Comparison of ENCODE assay signal across 12 cellular contexts in genomic region chr17:41773731-41774193, GRCh38. TPM values are rescaled to one million over a fixed set of nuclear protein-coding genes. Genes with fewer than 3 reads are reported as not detected.
DNase-seq lines count a peak whose midpoint lies in the region; ATAC-seq and TF ChIP-seq lines count a peak whose summit lies in the region.
"Had no signal": no experiment of that assay in that cellular context is flagged by ENCODE, and none has a peak within 500 bp of the region (broad histone marks: within the 10 kb centered on the region; RNA-seq: fewer than 3 reads in every experiment).

No MANE protein-coding gene starts in this region.

- 45% methylated on average over 8 of the region's 8 CpGs for WGBS in hepatocyte (ENCODE audit: low lambda C conversion rate, missing lambda C conversion rate)
- no CpG with 5 or more reads among the region's 8 CpGs for WGBS in trophoblast cell (ENCODE audit: extremely low coverage, insufficient coverage, insufficient read length)

- peak overlapping the region; percentile 88 for H3K27ac ChIP-seq in C4-2B
- peak overlapping the region; percentile 98 for H3K27ac ChIP-seq in hepatocyte
- peak overlapping the region; percentile 85 for H3K27ac ChIP-seq in trophoblast cell (ENCODE audit: low read depth, low read length)

- H2AK5ac ChIP-seq in trophoblast cell (ENCODE audit: low read length), result peak overlapping the region; percentile 14

- H4K12ac ChIP-seq in trophoblast cell (ENCODE audit: low read depth, low read length), result no peak overlapping the region

- no peaks in the 10 kb centered on the region for H3K9me3 Mint-ChIP-seq in WTC11
- no peaks in the 10 kb centered on the region for H3K9me3 Mint-ChIP-seq in T-cell
- H3K9me3 Mint-ChIP-seq: activated naive CD8-positive, alpha-beta T cell treated with anti-CD3 and anti-CD28 coated beads for 36 hours had no signal

- H3K4me3 Mint-ChIP-seq in WTC11 (no peak overlapping the region), T-cell (no peak overlapping the region)
- H3K4me3 Mint-ChIP-seq: activated naive CD8-positive, alpha-beta T cell treated with anti-CD3 and anti-CD28 coated beads for 36 hours had no signal

- H3K27ac Mint-ChIP-seq in WTC11 (peak overlapping the region; percentile 78), T-cell (no peak overlapping the region)
- H3K27ac Mint-ChIP-seq: activated naive CD8-positive, alpha-beta T cell treated with anti-CD3 and anti-CD28 coated beads for 36 hours had no signal

- H3K27me3 Mint-ChIP-seq in WTC11 (ENCODE audit: low read depth) (no peaks in the 10 kb centered on the region), T-cell (peaks cover 0 to 12% of the 10 kb centered on the region in 2 donors)
- H3K27me3 Mint-ChIP-seq: activated naive CD8-positive, alpha-beta T cell treated with anti-CD3 and anti-CD28 coated beads for 36 hours had no signal

- H3K18ac ChIP-seq in trophoblast cell (ENCODE audit: low read length), result no peak overlapping the region

- peak overlapping the region; percentile 36 for H3K14ac ChIP-seq in trophoblast cell (ENCODE audit: low read length)

- peaks cover 33% of the 10 kb centered on the region for H3K79me1 ChIP-seq in trophoblast cell (ENCODE audit: low read length)

- H4K8ac ChIP-seq in trophoblast cell (ENCODE audit: low read depth, low read length), result peak overlapping the region; percentile 0

- H4K20me1 ChIP-seq in hepatocyte (ENCODE audit: insufficient read depth, poor library complexity, severe bottlenecking), result peaks cover 86% of the 10 kb centered on the region

- H3K4me2 ChIP-seq in hepatocyte (peak overlapping the region; percentile 71), trophoblast cell (ENCODE audit: low read length) (peak overlapping the region; percentile 42)

- DNase-seq in WTC11 (ENCODE audit: low spot score), result no peak
- no peak for DNase-seq in hepatocyte (ENCODE audit: low spot score)
- no peak for DNase-seq in trophoblast cell
- DNase-seq in HuH-7 (ENCODE audit: low spot score), result no peak
- DNase-seq in T-cell, result no peak
- no peak for DNase-seq in effector CD8-positive, alpha-beta T cell (lab: John Stamatoyannopoulos, UW)
- DNase-seq: activated CD4-positive, alpha-beta T cell treated with anti-CD3 and anti-CD28 coated beads, Interleukin-2, amount 50 U/mL, for 4 hours; activated naive CD8-positive, alpha-beta T cell treated with anti-CD3 and anti-CD28 coated beads for 36 hours; C1 segment of cervical spinal cord; spleen had no signal

- H3K4me3 ChIP-seq in hepatocyte (no peak overlapping the region), trophoblast cell (ENCODE audit: low read depth, low read length) (no peak overlapping the region)
- H3K4me3 ChIP-seq: spleen had no signal

- POLR2A ChIA-PET in WTC11 (lab: Charles Lee) (interaction anchor here (1.1 to 2.9 kb wide), 4 partner anchors 8 to 92 kb away, joined by 3 to 37 read pairs (median 6); partner anchors contain the start of genes JUP and KLHL11), T-cell (lab: Charles Lee) (no interaction called here)

- H3K36me3 ChIP-seq in hepatocyte (replicated peaks; ENCODE audit: insufficient read depth, low read depth) (no peaks in the 10 kb centered on the region), trophoblast cell (ENCODE audit: control insufficient read depth in 1 of 2, insufficient read depth in 2 of 2, low read length in 2 of 2) (peaks cover 63 to 68% of the 10 kb centered on the region in 2 experiments)

- H3K36me3 Mint-ChIP-seq in WTC11 (peaks cover 16% of the 10 kb centered on the region), T-cell (no peaks in the 10 kb centered on the region)
- H3K36me3 Mint-ChIP-seq: activated naive CD8-positive, alpha-beta T cell treated with anti-CD3 and anti-CD28 coated beads for 36 hours had no signal

- H3K4me1 ChIP-seq in hepatocyte (ENCODE audit: insufficient read depth) (peaks cover 59% of the 10 kb centered on the region), trophoblast cell (ENCODE audit: control insufficient read depth in 1 of 2, insufficient read depth in 2 of 2, low read length in 2 of 2) (peaks cover 50 to 52% of the 10 kb centered on the region in 2 experiments)

- CTCF ChIA-PET in WTC11 (lab: Charles Lee) (interaction anchor here (0.6 to 7.1 kb wide), 9 partner anchors 8 to 327 kb away, joined by 3 to 135 read pairs (median 6); partner anchors contain the start of genes JUP and P3H4), T-cell (lab: Charles Lee) (interaction anchor here in 1 of 2 donors (0.6 kb wide), 1 partner anchor 26 kb away, joined by 3 read pairs; no protein-coding TSS in a partner anchor)

- H3K4ac ChIP-seq in trophoblast cell (ENCODE audit: low read depth, low read length), result peak overlapping the region; percentile 13

- peak overlapping the region; percentile 39 for H2BK12ac ChIP-seq in trophoblast cell (ENCODE audit: low read length)

- H2BK5ac ChIP-seq in trophoblast cell (ENCODE audit: low read depth, low read length, poor library complexity), result peak overlapping the region; percentile 28

- peak overlapping the region; percentile 2 for H2BK120ac ChIP-seq in trophoblast cell (ENCODE audit: insufficient read depth, low read length, poor library complexity)

- H2AFZ ChIP-seq in hepatocyte, result no peak overlapping the region
- H2AFZ ChIP-seq in trophoblast cell (ENCODE audit: insufficient read depth, low read length, poor library complexity), result no peak overlapping the region

- peak overlapping the region; percentile 4 for H4K91ac ChIP-seq in trophoblast cell (ENCODE audit: low read depth, low read length)

- no peak overlapping the region for H3K9ac ChIP-seq in trophoblast cell (ENCODE audit: low read length)

- H3K27me3 ChIP-seq in hepatocyte (no peaks in the 10 kb centered on the region), trophoblast cell (ENCODE audit: insufficient read depth, low read length) (no peaks in the 10 kb centered on the region)
- H3K27me3 ChIP-seq: spleen had no signal

- peaks cover 85% of the 10 kb centered on the region for H3K79me2 ChIP-seq in hepatocyte
- peaks cover 31% of the 10 kb centered on the region for H3K79me2 ChIP-seq in trophoblast cell (ENCODE audit: control insufficient read depth, insufficient read depth, low read length, poor library complexity)

- H3K9me2 ChIP-seq in hepatocyte (replicated peaks; ENCODE audit: insufficient read depth), result no peaks in the 10 kb centered on the region

- H3K9me3 ChIP-seq in hepatocyte (ENCODE audit: low read depth) (no peaks in the 10 kb centered on the region), trophoblast cell (ENCODE audit: insufficient read depth, low read depth, low read length) (peaks cover 2% of the 10 kb centered on the region)
- H3K9me3 ChIP-seq: spleen had no signal

- ATAC-seq in WTC11, result no peak
- ATAC-seq in T-cell (replicated peaks in 1 of 4), result no peak
- no peak for ATAC-seq in GM18873 (IDR thresholded peaks at IDR 0.05; ENCODE audit: low FRiP score, unreplicated experiment)

- no peak overlapping the region for H3K23ac ChIP-seq in trophoblast cell (ENCODE audit: low read length)

- TF ChIP-seq CTCF in C4-2B (conservative IDR thresholded peaks at IDR 0.05) (no peak), WTC11 (IDR thresholded peaks at IDR 0.05) (no peak), hepatocyte (IDR thresholded peaks at IDR 0.05; ENCODE audit: poor library complexity) (no peak)

- H3K4me1 Mint-ChIP-seq in WTC11 (peaks cover 62% of the 10 kb centered on the region), T-cell (peaks cover 3 to 5% (median 4%) of the 10 kb centered on the region in 3 donors)

TF ChIP-seq in WTC11, 78 proteins besides CTCF, POLR2A, EP300 and RAD21:
- no peak for TF ChIP-seq SOX15 (CRISPR knock-in tag; IDR thresholded peaks at IDR 0.05)

RNA-seq across cellular contexts. Expression of gene JUP, which starts 12.7 kb away (rescaled TPM):
- 93.5 to 103 TPM (median 100 TPM) in 3 replicates for total RNA-seq in WTC11 (2021)
- 162 and 209 TPM in 2 replicates for total RNA-seq in hepatocyte
- polyA plus RNA-seq in hepatocyte, result 191 and 214 TPM in 2 replicates
- 367 and 395 TPM in 2 replicates for polyA plus RNA-seq in trophoblast cell (2013)
- 1 to 10 TPM; 1.1 to 4.8 (median 3.4) TPM for total RNA-seq in T-cell

RNA-seq across cellular contexts. Expression of gene P3H4, which starts 38.0 kb away (rescaled TPM):
- total RNA-seq in WTC11 (2021) (32.1 to 34.6 TPM (median 33.5 TPM) in 3 replicates), hepatocyte (62.6 and 66.2 TPM in 2 replicates), T-cell (10 to 100 TPM in 1 of 5 donors, 1 to 10 TPM in 4; 2.9 to 11.0 (median 7.7) TPM)
- 109 and 110 TPM in 2 replicates for polyA plus RNA-seq in hepatocyte
- polyA plus RNA-seq in trophoblast cell (2013), result 27.5 and 27.8 TPM in 2 replicates

RNA-seq across cellular contexts. Expression of gene FKBP10, which starts 39.0 kb away (rescaled TPM):
- total RNA-seq in WTC11 (2021) (227 to 243 TPM (median 232 TPM) in 3 replicates), hepatocyte (239 and 290 TPM in 2 replicates), T-cell (1 to 10 TPM in 2 of 5 donors, under 1 TPM in 2, not detected in 1; 0.49 to 1.3 (median 1.1) TPM)
- polyA plus RNA-seq in hepatocyte, result 88.0 and 92.0 TPM in 2 replicates
- 181 and 187 TPM in 2 replicates for polyA plus RNA-seq in trophoblast cell (2013)

RNA-seq across cellular contexts. Expression of gene HAP1, which starts 39.3 kb away (rescaled TPM):
- total RNA-seq in WTC11 (2021) (4.4 to 5.0 TPM (median 4.4 TPM) in 3 replicates), hepatocyte (0.03 and 0.08 TPM in 2 replicates), T-cell (under 1 TPM in 3 of 5 donors, not detected in 2; 0.49 to 0.63 (median 0.53) TPM)
- polyA plus RNA-seq in hepatocyte, result 0.18 and 0.44 TPM in 2 replicates
- 14.5 and 20.7 TPM in 2 replicates for polyA plus RNA-seq in trophoblast cell (2013)

Comparison
In these comparisons a context has a peak if more than half of its experiments do, and no peak if none do; other contexts are left out.
1. RNA of gene JUP, which starts 12.7 kb away (total RNA-seq): 162 to 209 TPM in hepatocyte and 93.5 to 103 TPM in WTC11; 1.1 to 4.8 TPM in T-cell; every median in the first group is over 10 times any median in the second.
2. RNA of gene FKBP10, which starts 39.0 kb away (total RNA-seq): 239 to 290 TPM in hepatocyte and 227 to 243 TPM in WTC11; 0.49 to 1.3 TPM in T-cell; every median in the first group is over 10 times any median in the second.
3. Peak in every context shown above with its lines, with median percentiles within 50 percentile points of each other: H3K27ac ChIP-seq.